ENCODE assay signal across 24 cellular contexts in genomic region chr3:52050571-52050970, GRCh38. TPM values are rescaled to one million over a fixed set of nuclear protein-coding genes. Genes with fewer than 3 reads are reported as not detected.
DNase-seq lines count a peak whose midpoint lies in the region; ATAC-seq and TF ChIP-seq lines count a peak whose summit lies in the region.
"Had no signal": no experiment of that assay in that cellular context is flagged by ENCODE, and none has a peak within 500 bp of the region (broad histone marks: within the 10 kb centered on the region; RNA-seq: fewer than 3 reads in every experiment).

No MANE protein-coding gene starts in this region.

- peak overlapping the region; percentile 16 for H3K27ac Mint-ChIP-seq in activated naive CD4-positive, alpha-beta T cell treated with anti-CD3 and anti-CD28 coated beads for 36 hours
- peak overlapping the region in 1 of 2 donors; percentile 96 for H3K27ac Mint-ChIP-seq in activated naive CD4-positive, alpha-beta T cell treated with anti-CD3 and anti-CD28 coated beads, Interleukin-2, amount 50 U/mL, for 72 hours
- H3K27ac Mint-ChIP-seq in HFFc6 = peak overlapping the region; percentile 31; the same call in 1 of the 2 replicates
- peak overlapping the region; percentile 95 to 99 for H3K27ac Mint-ChIP-seq in natural killer cell treated with Interleukin-12 subunit alpha and Interleukin-12 subunit beta and Interleukin-15 and Interleukin-18, amount 100 ng/mL, for 72 hours
- H3K27ac Mint-ChIP-seq: activated CD4-positive, alpha-beta T cell treated with anti-CD3 and anti-CD28 coated beads, Interleukin-2, amount 10 ng/mL, durations not matched to agents 24 days and 14 days; activated T-helper 17 cell treated with anti-CD3 and anti-CD28 coated beads, Interleukin-2, amount 50 U/mL, for 72 hours; dendritic cell treated with granulocyte-macrophage colony-stimulating factor and Interleukin-4, amounts not matched to agents 40 ng/mL and 50 ng/mL, for 4 days; T-helper 1 cell treated with Interleukin-12 subunit alpha and Interleukin-12 subunit beta and Interleukin-4 antibody, amounts not matched to agents 30 μg/mL and 1 μg/mL, for 36 hours had no signal

- peaks cover 15% of the 10 kb centered on the region for H3K36me3 Mint-ChIP-seq in activated naive CD4-positive, alpha-beta T cell treated with anti-CD3 and anti-CD28 coated beads for 36 hours (ENCODE audit: low read depth)
- peaks cover 11 to 17% of the 10 kb centered on the region in 2 donors for H3K36me3 Mint-ChIP-seq in activated naive CD4-positive, alpha-beta T cell treated with anti-CD3 and anti-CD28 coated beads, Interleukin-2, amount 50 U/mL, for 72 hours
- peaks cover 13% of the 10 kb centered on the region for H3K36me3 Mint-ChIP-seq in HFFc6 (ENCODE audit: low read depth)
- H3K36me3 Mint-ChIP-seq in natural killer cell treated with Interleukin-12 subunit alpha and Interleukin-12 subunit beta and Interleukin-15 and Interleukin-18, amount 100 ng/mL, for 72 hours = no peaks in the 10 kb centered on the region

- H3K27me3 Mint-ChIP-seq in activated naive CD4-positive, alpha-beta T cell treated with anti-CD3 and anti-CD28 coated beads for 36 hours (ENCODE audit: low read depth) = no peaks in the 10 kb centered on the region
- peaks cover 2% of the 10 kb centered on the region for H3K27me3 Mint-ChIP-seq in HFFc6 (ENCODE audit: insufficient read depth)
- no peaks in the 10 kb centered on the region for H3K27me3 Mint-ChIP-seq in natural killer cell treated with Interleukin-12 subunit alpha and Interleukin-12 subunit beta and Interleukin-15 and Interleukin-18, amount 100 ng/mL, for 72 hours
- H3K27me3 Mint-ChIP-seq: activated CD4-positive, alpha-beta T cell treated with anti-CD3 and anti-CD28 coated beads, Interleukin-2, amount 10 ng/mL, durations not matched to agents 24 days and 14 days; activated T-helper 17 cell treated with anti-CD3 and anti-CD28 coated beads, Interleukin-2, amount 50 U/mL, for 72 hours; dendritic cell treated with granulocyte-macrophage colony-stimulating factor and Interleukin-4, amounts not matched to agents 40 ng/mL and 50 ng/mL, for 4 days had no signal

- CTCF ChIA-PET in activated naive CD4-positive, alpha-beta T cell treated with anti-CD3 and anti-CD28 coated beads for 36 hours (lab: Charles Lee) = no interaction called here

- H3K4me1 Mint-ChIP-seq in activated naive CD4-positive, alpha-beta T cell treated with anti-CD3 and anti-CD28 coated beads for 36 hours (ENCODE audit: low read depth) = peaks cover 52% of the 10 kb centered on the region
- H3K4me1 Mint-ChIP-seq in HFFc6 (ENCODE audit: low read depth) = peaks cover 69% of the 10 kb centered on the region
- H3K4me1 Mint-ChIP-seq in natural killer cell treated with Interleukin-12 subunit alpha and Interleukin-12 subunit beta and Interleukin-15 and Interleukin-18, amount 100 ng/mL, for 72 hours (ENCODE audit: low read depth in 2 of 2) = peaks cover 29 to 43% of the 10 kb centered on the region in 2 donors

- ATAC-seq in activated naive CD4-positive, alpha-beta T cell treated with anti-CD3 and anti-CD28 coated beads, Interleukin-2, amount 50 U/mL, for 72 hours = no peak
- ATAC-seq in natural killer cell treated with Interleukin-12 subunit alpha and Interleukin-12 subunit beta and Interleukin-15 and Interleukin-18, amount 100 ng/mL, for 72 hours = no peak
- ATAC-seq in HG03469 (IDR thresholded peaks at IDR 0.05; ENCODE audit: unreplicated experiment) = no peak
- ATAC-seq: activated T-helper 17 cell treated with anti-CD3 and anti-CD28 coated beads, Interleukin-2, amount 50 U/mL, for 72 hours; PC-3; stimulated activated naive CD8-positive, alpha-beta T cell treated with anti-CD3 and anti-CD28 coated beads, Interleukin-15, Interleukin-2, amounts not matched to agents 100 U/mL and 50 U/mL, for 24 hours had no signal

- no peak overlapping the region for H3K4me3 Mint-ChIP-seq in activated naive CD4-positive, alpha-beta T cell treated with anti-CD3 and anti-CD28 coated beads for 36 hours
- H3K4me3 Mint-ChIP-seq in HFFc6 = no peak overlapping the region
- H3K4me3 Mint-ChIP-seq in natural killer cell treated with Interleukin-12 subunit alpha and Interleukin-12 subunit beta and Interleukin-15 and Interleukin-18, amount 100 ng/mL, for 72 hours = no peak overlapping the region
- H3K4me3 Mint-ChIP-seq: activated CD4-positive, alpha-beta T cell treated with anti-CD3 and anti-CD28 coated beads, Interleukin-2, amount 10 ng/mL, durations not matched to agents 24 days and 14 days; activated T-helper 17 cell treated with anti-CD3 and anti-CD28 coated beads, Interleukin-2, amount 50 U/mL, for 72 hours; dendritic cell treated with granulocyte-macrophage colony-stimulating factor and Interleukin-4, amounts not matched to agents 40 ng/mL and 50 ng/mL, for 4 days; T-helper 1 cell treated with Interleukin-12 subunit alpha and Interleukin-12 subunit beta and Interleukin-4 antibody, amounts not matched to agents 30 μg/mL and 1 μg/mL, for 36 hours had no signal

- intact Hi-C loops in activated naive CD4-positive, alpha-beta T cell treated with anti-CD3 and anti-CD28 coated beads for 36 hours (cut with micrococcal nuclease) = loop anchor here (10.0 kb wide), 3 partner anchors 174 to 1456 kb away; partner anchors contain the start of genes GNL3, PBRM1 and TLR9

- DNase-seq in activated naive CD4-positive, alpha-beta T cell treated with anti-CD3 and anti-CD28 coated beads for 36 hours = no peak
- no peak for DNase-seq in activated naive CD4-positive, alpha-beta T cell treated with anti-CD3 and anti-CD28 coated beads, Interleukin-2, amount 50 U/mL, for 72 hours (ENCODE audit: low spot score in 2 of 2)
- DNase-seq in HFFc6 = no peak
- DNase-seq in natural killer cell treated with Interleukin-12 subunit alpha and Interleukin-12 subunit beta and Interleukin-15 and Interleukin-18, amount 100 ng/mL, for 72 hours (ENCODE audit: low spot score) = no peak
- no peak for DNase-seq in NCI-H2171 (lab: John Stamatoyannopoulos, UW)
- no peak for DNase-seq in NCI-H345 treated with DMSO at 0.1 percent for 48 hours (lab: John Stamatoyannopoulos, UW; ENCODE audit: unreplicated experiment)
- DNase-seq: activated CD4-positive, alpha-beta T cell treated with anti-CD3 and anti-CD28 coated beads, Interleukin-2, amount 10 ng/mL, durations not matched to agents 24 days and 14 days; AML-193; Caco-2; Kasumi-1; NCI-H1694 treated with DMSO at 0.1 percent for 48 hours; NCI-H774; nucleus accumbens; PC-3; stimulated activated CD4-positive, alpha-beta T cell treated with anti-CD3 and anti-CD28 coated beads, Interleukin-4, amount 100 ng/mL, for 1 hour; stimulated activated naive CD8-positive, alpha-beta T cell treated with anti-CD3 and anti-CD28 coated beads, Interleukin-15, Interleukin-2, amounts not matched to agents 100 U/mL and 50 U/mL, for 24 hours; trophoblast cell had no signal

- H3K27ac ChIP-seq in cingulate gyrus (ENCODE audit: low read depth, low read length) = peak overlapping the region; percentile 98
- H3K27ac ChIP-seq: hepatocyte, VCaP had no signal

- no peak for TF ChIP-seq CTCF in HFFc6 (IDR thresholded peaks at IDR 0.05)

- H3K9me3 Mint-ChIP-seq in activated naive CD4-positive, alpha-beta T cell treated with anti-CD3 and anti-CD28 coated beads for 36 hours = no peaks in the 10 kb centered on the region
- H3K9me3 Mint-ChIP-seq in activated naive CD4-positive, alpha-beta T cell treated with anti-CD3 and anti-CD28 coated beads, Interleukin-2, amount 50 U/mL, for 72 hours = no peaks in the 10 kb centered on the region
- no peaks in the 10 kb centered on the region for H3K9me3 Mint-ChIP-seq in HFFc6
- H3K9me3 Mint-ChIP-seq in natural killer cell treated with Interleukin-12 subunit alpha and Interleukin-12 subunit beta and Interleukin-15 and Interleukin-18, amount 100 ng/mL, for 72 hours = no peaks in the 10 kb centered on the region
- H3K9me3 Mint-ChIP-seq: activated CD4-positive, alpha-beta T cell treated with anti-CD3 and anti-CD28 coated beads, Interleukin-2, amount 10 ng/mL, durations not matched to agents 24 days and 14 days; activated T-helper 17 cell treated with anti-CD3 and anti-CD28 coated beads, Interleukin-2, amount 50 U/mL, for 72 hours; dendritic cell treated with granulocyte-macrophage colony-stimulating factor and Interleukin-4, amounts not matched to agents 40 ng/mL and 50 ng/mL, for 4 days; T-helper 1 cell treated with Interleukin-12 subunit alpha and Interleukin-12 subunit beta and Interleukin-4 antibody, amounts not matched to agents 30 μg/mL and 1 μg/mL, for 36 hours had no signal

RNA-seq across cellular contexts. Expression of gene DUSP7, which starts 5.8 kb away (rescaled TPM):
- total RNA-seq in activated naive CD4-positive, alpha-beta T cell treated with anti-CD3 and anti-CD28 coated beads for 36 hours = 1 to 10 TPM; 8.2 to 9.1 TPM
- 10 to 100 TPM; 10.8 to 17.5 TPM for total RNA-seq in activated naive CD4-positive, alpha-beta T cell treated with anti-CD3 and anti-CD28 coated beads, Interleukin-2, amount 50 U/mL, for 72 hours
- 10 to 100 TPM; 31.7 to 43.3 (median 37.4) TPM for total RNA-seq in HFFc6 (2021; fragmentation: NEBNext Ultra II Directional; extraction: Animal tissue kit (Norgen Biotek cat#: 25700))
- total RNA-seq in natural killer cell treated with Interleukin-12 subunit alpha and Interleukin-12 subunit beta and Interleukin-15 and Interleukin-18, amount 100 ng/mL, for 72 hours = 10 to 100 TPM; 19.4 to 31.0 TPM

RNA-seq across cellular contexts. Expression of gene RPL29, which starts 54.9 kb away (rescaled TPM):
- total RNA-seq in activated naive CD4-positive, alpha-beta T cell treated with anti-CD3 and anti-CD28 coated beads for 36 hours = 1,000 to 10,000 TPM; 1,927 to 1,957 TPM
- 1,000 to 10,000 TPM; 1,489 to 1,761 TPM for total RNA-seq in activated naive CD4-positive, alpha-beta T cell treated with anti-CD3 and anti-CD28 coated beads, Interleukin-2, amount 50 U/mL, for 72 hours
- 1,000 to 10,000 TPM; 1,011 to 1,270 (median 1,111) TPM for total RNA-seq in HFFc6 (2021; fragmentation: NEBNext Ultra II Directional; extraction: Animal tissue kit (Norgen Biotek cat#: 25700))
- total RNA-seq in natural killer cell treated with Interleukin-12 subunit alpha and Interleukin-12 subunit beta and Interleukin-15 and Interleukin-18, amount 100 ng/mL, for 72 hours = 100 to 1,000 TPM; 598 to 910 TPM
